2 cellular contexts compared by ENCODE assay signal in the genomic region with DNA sequence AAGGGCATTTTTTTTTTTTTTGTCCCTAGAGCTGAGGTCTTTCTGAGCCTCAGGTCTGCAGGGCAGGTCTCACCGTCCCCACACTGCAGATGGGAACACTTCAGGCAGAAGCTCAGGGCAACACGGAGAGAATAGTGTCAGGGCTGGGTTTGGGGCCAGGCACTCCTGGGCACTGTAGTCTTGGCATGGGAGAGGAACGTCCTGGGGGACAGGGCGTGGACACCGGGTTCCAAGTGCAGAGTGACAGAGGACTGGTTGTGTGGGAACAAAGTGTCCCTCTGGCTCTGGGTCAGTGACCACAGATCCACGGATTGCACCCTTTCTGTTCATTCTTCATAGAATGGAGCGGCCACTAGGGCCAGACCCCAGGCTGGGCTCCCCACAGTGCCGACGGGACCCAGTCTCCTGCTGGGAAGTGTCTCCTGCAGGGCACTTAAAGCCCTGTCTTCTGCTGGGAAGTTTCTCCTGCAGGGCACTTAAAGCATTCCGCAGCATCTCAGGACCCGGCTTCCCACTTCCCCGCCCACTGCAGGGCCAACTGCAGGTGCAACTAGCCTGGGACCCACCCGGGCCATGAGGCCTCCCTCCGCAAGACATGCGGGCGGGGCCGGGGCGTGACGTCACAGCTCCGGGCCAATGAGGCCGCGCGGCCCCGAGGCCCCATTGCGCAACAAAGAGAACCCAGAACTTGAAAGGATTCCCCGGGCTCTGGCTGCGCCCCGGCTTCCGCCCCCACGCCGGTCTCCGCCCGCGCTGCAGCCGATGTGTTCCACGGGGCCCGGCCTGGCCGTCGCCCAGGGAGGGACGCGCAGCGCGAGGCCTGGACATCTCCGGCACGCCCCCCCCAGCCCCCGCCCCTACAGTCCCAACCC.
A peak's percentile ranks its signal among the peaks of the same experiment; 100 is the strongest.
TF ChIP-seq lines count a peak whose summit lies in the region.

No MANE protein-coding gene starts in this region.

TF ChIP-seq in PFSK-1, 5 proteins besides CTCF, POLR2A, EP300 and RAD21 (continued from another document):
- TF ChIP-seq, protein P1, sequence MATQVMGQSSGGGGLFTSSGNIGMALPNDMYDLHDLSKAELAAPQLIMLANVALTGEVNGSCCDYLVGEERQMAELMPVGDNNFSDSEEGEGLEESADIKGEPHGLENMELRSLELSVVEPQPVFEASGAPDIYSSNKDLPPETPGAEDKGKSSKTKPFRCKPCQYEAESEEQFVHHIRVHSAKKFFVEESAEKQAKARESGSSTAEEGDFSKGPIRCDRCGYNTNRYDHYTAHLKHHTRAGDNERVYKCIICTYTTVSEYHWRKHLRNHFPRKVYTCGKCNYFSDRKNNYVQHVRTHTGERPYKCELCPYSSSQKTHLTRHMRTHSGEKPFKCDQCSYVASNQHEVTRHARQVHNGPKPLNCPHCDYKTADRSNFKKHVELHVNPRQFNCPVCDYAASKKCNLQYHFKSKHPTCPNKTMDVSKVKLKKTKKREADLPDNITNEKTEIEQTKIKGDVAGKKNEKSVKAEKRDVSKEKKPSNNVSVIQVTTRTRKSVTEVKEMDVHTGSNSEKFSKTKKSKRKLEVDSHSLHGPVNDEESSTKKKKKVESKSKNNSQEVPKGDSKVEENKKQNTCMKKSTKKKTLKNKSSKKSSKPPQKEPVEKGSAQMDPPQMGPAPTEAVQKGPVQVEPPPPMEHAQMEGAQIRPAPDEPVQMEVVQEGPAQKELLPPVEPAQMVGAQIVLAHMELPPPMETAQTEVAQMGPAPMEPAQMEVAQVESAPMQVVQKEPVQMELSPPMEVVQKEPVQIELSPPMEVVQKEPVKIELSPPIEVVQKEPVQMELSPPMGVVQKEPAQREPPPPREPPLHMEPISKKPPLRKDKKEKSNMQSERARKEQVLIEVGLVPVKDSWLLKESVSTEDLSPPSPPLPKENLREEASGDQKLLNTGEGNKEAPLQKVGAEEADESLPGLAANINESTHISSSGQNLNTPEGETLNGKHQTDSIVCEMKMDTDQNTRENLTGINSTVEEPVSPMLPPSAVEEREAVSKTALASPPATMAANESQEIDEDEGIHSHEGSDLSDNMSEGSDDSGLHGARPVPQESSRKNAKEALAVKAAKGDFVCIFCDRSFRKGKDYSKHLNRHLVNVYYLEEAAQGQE (IDR thresholded peaks at IDR 0.05; ENCODE audit: insufficient read depth in 1 of 2, low read depth in 2 of 2, low read length in 2 of 2) = no peak
- no peak for TF ChIP-seq TAF1 (IDR thresholded peaks at IDR 0.05; ENCODE audit: borderline replicate concordance, insufficient read depth, low read length)

TF ChIP-seq in neural cell, 6 proteins besides CTCF, POLR2A, EP300 and RAD21:
- TF ChIP-seq, protein P1 (IDR thresholded peaks at IDR 0.05; ENCODE audit: borderline replicate concordance) = no peak
- TF ChIP-seq SMC3 (conservative IDR thresholded peaks at IDR 0.05; ENCODE audit: poor library complexity) = peak; percentile 36
- peak; percentile 65 for TF ChIP-seq POLR2AphosphoS5 (IDR thresholded peaks at IDR 0.05)
- TF ChIP-seq MXI1 (conservative IDR thresholded peaks at IDR 0.05; ENCODE audit: poor library complexity, severe bottlenecking) = peak; percentile 67
- no peak for TF ChIP-seq EZH2 (IDR thresholded peaks at IDR 0.05; ENCODE audit: borderline replicate concordance, insufficient read depth, low read length, poor library complexity, severe bottlenecking)
- peak; percentile 65 for TF ChIP-seq TAF1 (IDR thresholded peaks at IDR 0.05; ENCODE audit: low read depth)
